23 cellular contexts compared by ENCODE assay signal in genomic region chr14:71487449-71487848, GRCh38.
DNase-seq lines count a peak whose midpoint lies in the region; ATAC-seq, FAIRE-seq and TF ChIP-seq lines count a peak whose summit lies in the region.
"Had no signal": no experiment of that assay in that cellular context is flagged by ENCODE, and none has a peak within 500 bp of the region (broad histone marks: within the 10 kb centered on the region; RNA-seq: fewer than 3 reads in every experiment).

No MANE protein-coding gene starts in this region.

- in situ Hi-C loops in GM12878 (cut with MboI): no loop called here

- POLR2A ChIA-PET in Caco-2 (lab: Charles Lee) (no interaction called here), HEK293 (lab: Yijun Ruan, JAX) (interaction anchor here (0.5 kb wide), 1 partner anchor 64 kb away, joined by 3 read pairs; no protein-coding TSS in a partner anchor), GM12878 (lab: Charles Lee) (interaction anchor here (0.8 to 1.8 kb wide), 5 partner anchors 8 to 67 kb away, joined by 3 to 6 read pairs (median 3); no protein-coding TSS in a partner anchor)

- H4K12ac ChIP-seq in trophoblast cell (ENCODE audit: low read depth, low read length): no peak overlapping the region

- peaks cover 39% of the 10 kb centered on the region for H3K4me1 Mint-ChIP-seq in Caco-2 (ENCODE audit: low read depth, unreplicated experiment)
- peaks cover 11 to 21% of the 10 kb centered on the region in 2 donors for H3K4me1 Mint-ChIP-seq in effector memory CD8-positive, alpha-beta T cell (ENCODE audit: low read depth in 2 of 2)

- H3K9me3 Mint-ChIP-seq in Caco-2 (ENCODE audit: unreplicated experiment): no peaks in the 10 kb centered on the region
- H3K9me3 Mint-ChIP-seq in effector memory CD8-positive, alpha-beta T cell: no peaks in the 10 kb centered on the region
- H3K9me3 Mint-ChIP-seq: activated CD4-positive, alpha-beta memory T cell treated with anti-CD3 and anti-CD28 coated beads for 36 hours; CD8-positive, alpha-beta T cell; mesothelial cell of epicardium; natural killer cell treated with Interleukin-12 subunit alpha and Interleukin-12 subunit beta and Interleukin-15 and Interleukin-18, amount 100 ng/mL, for 72 hours had no signal

- H3K18ac ChIP-seq in trophoblast cell (ENCODE audit: low read length): no peak overlapping the region

- H3K4me3 Mint-ChIP-seq in Caco-2 (ENCODE audit: unreplicated experiment): no peak overlapping the region
- H3K4me3 Mint-ChIP-seq in effector memory CD8-positive, alpha-beta T cell: no peak overlapping the region
- H3K4me3 Mint-ChIP-seq: activated CD4-positive, alpha-beta memory T cell treated with anti-CD3 and anti-CD28 coated beads for 36 hours; CD8-positive, alpha-beta T cell; mesothelial cell of epicardium; natural killer cell treated with Interleukin-12 subunit alpha and Interleukin-12 subunit beta and Interleukin-15 and Interleukin-18, amount 100 ng/mL, for 72 hours had no signal

- TF ChIP-seq RAD21 in GM12878 (IDR thresholded peaks at IDR 0.05; ENCODE audit: insufficient read depth, low read depth, low read length): no peak

- no peaks in the 10 kb centered on the region for H3K9me3 ChIP-seq in Caco-2
- no peaks in the 10 kb centered on the region for H3K9me3 ChIP-seq in HEK293 (ENCODE audit: control insufficient read depth, insufficient read depth, low read depth, low read length)
- H3K9me3 ChIP-seq in GM12878 (replicated peaks; ENCODE audit: control insufficient read depth, insufficient read depth, low read length): no peaks in the 10 kb centered on the region
- H3K9me3 ChIP-seq in trophoblast cell (ENCODE audit: insufficient read depth, low read depth, low read length): no peaks in the 10 kb centered on the region

- no peak for FAIRE-seq in GM12878 (lab: Jason Lieb, UNC)
- FAIRE-seq: G401.6, H1 had no signal

- H3K27ac ChIP-seq in HEK293 (ENCODE audit: extremely low read depth, low read depth, low read length) (no peak overlapping the region), GM12878 (ENCODE audit: control insufficient read depth, insufficient read depth) (peak overlapping the region; percentile 46), trophoblast cell (ENCODE audit: low read depth, low read length) (no peak overlapping the region)

- H4K20me1 ChIP-seq in GM12878 (ENCODE audit: control insufficient read depth, insufficient read depth): no peaks in the 10 kb centered on the region

- ATAC-seq in GM12878 (peak; percentile 67), HG02981 (IDR thresholded peaks at IDR 0.05; ENCODE audit: unreplicated experiment) (no peak)
- ATAC-seq in effector memory CD8-positive, alpha-beta T cell (replicated peaks): no peak
- ATAC-seq: CD8-positive, alpha-beta T cell; natural killer cell treated with Interleukin-12 subunit alpha and Interleukin-12 subunit beta and Interleukin-15 and Interleukin-18, amount 100 ng/mL, for 72 hours; sciatic nerve had no signal

- H3K4me2 ChIP-seq in GM12878 (ENCODE audit: control insufficient read depth, insufficient read depth) (peak overlapping the region; percentile 63), trophoblast cell (ENCODE audit: low read length) (no peak overlapping the region)

- no TSS peak for BruUV-seq in Caco-2 (replicated peaks; lab: Mats Ljungman, UMichigan)
- BruUV-seq in GM12878 (replicated peaks; lab: Mats Ljungman, UMichigan): no TSS peak

- SMC1A ChIA-PET in GM12878 (lab: Charles Lee; ENCODE audit: uncharacterized antibody, unreplicated experiment): interaction anchor here (0.7 to 5.6 kb wide), 16 partner anchors 8 to 163 kb away, joined by 3 to 42 read pairs (median 4); no protein-coding TSS in a partner anchor

- H3K27me3 Mint-ChIP-seq in Caco-2 (ENCODE audit: insufficient read depth, unreplicated experiment): no peaks in the 10 kb centered on the region
- no peaks in the 10 kb centered on the region for H3K27me3 Mint-ChIP-seq in effector memory CD8-positive, alpha-beta T cell
- H3K27me3 Mint-ChIP-seq: activated CD4-positive, alpha-beta memory T cell treated with anti-CD3 and anti-CD28 coated beads for 36 hours; natural killer cell treated with Interleukin-12 subunit alpha and Interleukin-12 subunit beta and Interleukin-15 and Interleukin-18, amount 100 ng/mL, for 72 hours had no signal

- H2BK12ac ChIP-seq in trophoblast cell (ENCODE audit: low read length): no peak overlapping the region

- H3K79me1 ChIP-seq in trophoblast cell (ENCODE audit: low read length): no peaks in the 10 kb centered on the region

- H2BK120ac ChIP-seq in trophoblast cell (ENCODE audit: insufficient read depth, low read length, poor library complexity): no peak overlapping the region

- H3K36me3 ChIP-seq in Caco-2 (ENCODE audit: control insufficient read depth, insufficient read depth, low read length) (no peaks in the 10 kb centered on the region; the same call in 1 of the 2 replicates), HEK293 (ENCODE audit: control insufficient read depth in 2 of 2, insufficient read depth in 1 of 2, low read length in 2 of 2) (no peaks in the 10 kb centered on the region), GM12878 (ENCODE audit: control insufficient read depth in 2 of 2, insufficient read depth in 2 of 2, low read length in 1 of 2) (peaks cover 2 to 10% of the 10 kb centered on the region in 2 experiments; a peak in 3 of 4 replicates), trophoblast cell (ENCODE audit: control insufficient read depth in 1 of 2, insufficient read depth in 2 of 2, low read length in 2 of 2) (peaks cover 0 to 2% of the 10 kb centered on the region in 2 experiments)

- H3K4me3 ChIP-seq in Caco-2 (ENCODE audit: low read depth, low read length) (no peak overlapping the region), HEK293 (ENCODE audit: low read depth, low read length) (no peak overlapping the region), GM12878 (no peak overlapping the region), trophoblast cell (ENCODE audit: low read depth, low read length) (no peak overlapping the region)

- H3K27me3 ChIP-seq in Caco-2 (replicated peaks; ENCODE audit: control insufficient read depth, insufficient read depth, low read length): no peaks in the 10 kb centered on the region
- no peaks in the 10 kb centered on the region for H3K27me3 ChIP-seq in GM12878 (replicated peaks in 1 of 2; ENCODE audit: control insufficient read depth in 2 of 2, insufficient read depth in 2 of 2, low read length in 1 of 2)
- H3K27me3 ChIP-seq in trophoblast cell (ENCODE audit: insufficient read depth, low read length): no peaks in the 10 kb centered on the region

- no peak for TF ChIP-seq POLR2A in GM12878 (IDR thresholded peaks at IDR 0.05; ENCODE audit: low read depth, low read length)

- DNase-seq in Caco-2: no peak
- DNase-seq in GM12878 (ENCODE audit: low read depth, low spot score): no peak
- no peak for DNase-seq in trophoblast cell
- DNase-seq in effector memory CD8-positive, alpha-beta T cell: no peak
- DNase-seq in stimulated activated CD4-positive, alpha-beta T cell treated with anti-CD3 and anti-CD28 coated beads, Interleukin-2, amount 100 ng/mL, for 48 hours: no peak
- DNase-seq in medulla oblongata (ENCODE audit: extremely low spot score): no peak
- DNase-seq: activated CD4-positive, alpha-beta memory T cell treated with anti-CD3 and anti-CD28 coated beads for 36 hours; activated CD4-positive, CD25-positive, alpha-beta regulatory T cell; activated gamma-delta T cell; amygdala; CD8-positive, alpha-beta T cell; head of caudate nucleus; KG1; NCI-H524; posterior cingulate gyrus; T1000 had no signal

- CTCF ChIA-PET in Caco-2 (lab: Charles Lee): no interaction called here
- CTCF ChIA-PET in HEK293 (lab: Yijun Ruan, JAX): no interaction called here
- CTCF ChIA-PET in GM12878 (lab: Yijun Ruan, JAX): interaction anchor here (0.9 kb wide), 1 partner anchor 12 kb away, joined by 3 read pairs; no protein-coding TSS in a partner anchor

- H2BK5ac ChIP-seq in trophoblast cell (ENCODE audit: low read depth, low read length, poor library complexity): no peak overlapping the region

- no peak overlapping the region for H3K14ac ChIP-seq in trophoblast cell (ENCODE audit: low read length)

- H3K9ac ChIP-seq in GM12878 (ENCODE audit: control insufficient read depth, insufficient read depth, low read length) (no peak overlapping the region; the same call in 1 of the 2 replicates), trophoblast cell (ENCODE audit: low read length) (no peak overlapping the region)

- no peak overlapping the region for H4K91ac ChIP-seq in trophoblast cell (ENCODE audit: low read depth, low read length)

- RAD21 ChIA-PET in GM12878 (lab: Charles Lee; ENCODE audit: unreplicated experiment): interaction anchor here (0.8 to 2.3 kb wide), 9 partner anchors 10 to 88 kb away, joined by 3 to 10 read pairs (median 5); no protein-coding TSS in a partner anchor

- H3K79me2 ChIP-seq in GM12878 (ENCODE audit: control insufficient read depth, insufficient read depth, low read length) (peaks cover 18% of the 10 kb centered on the region), trophoblast cell (ENCODE audit: control insufficient read depth, insufficient read depth, low read length, poor library complexity) (peaks cover 2% of the 10 kb centered on the region)

- no peak for TF ChIP-seq EP300 in GM12878 (IDR thresholded peaks at IDR 0.05; ENCODE audit: borderline replicate concordance in 1 of 2, control insufficient read depth in 1 of 2, low read depth in 2 of 2, low read length in 2 of 2)

- H2AK5ac ChIP-seq in trophoblast cell (ENCODE audit: low read length): no peak overlapping the region

- no peak for TF ChIP-seq CTCF in Caco-2 (IDR thresholded peaks at IDR 0.05; ENCODE audit: insufficient read depth in 1 of 2, low read depth in 1 of 2, low read length in 1 of 2, severe bottlenecking in 1 of 2, unreplicated experiment in 1 of 2)
- no peak for TF ChIP-seq CTCF in HEK293 (tag by site-specific recombination; IDR thresholded peaks at IDR 0.05)
- no peak for TF ChIP-seq CTCF in GM12878 (IDR thresholded peaks at IDR 0.05 in 2 of 3, conservative IDR thresholded peaks at IDR 0.05 in 1 of 3; ENCODE audit: control insufficient read depth in 2 of 3, extremely low read depth in 1 of 3, insufficient read depth in 1 of 3, low read depth in 3 of 3, low read length in 3 of 3)

- H3K4ac ChIP-seq in trophoblast cell (ENCODE audit: low read depth, low read length): no peak overlapping the region

- H3K4me1 ChIP-seq in Caco-2: peaks cover 31% of the 10 kb centered on the region
- peaks cover 6% of the 10 kb centered on the region for H3K4me1 ChIP-seq in HEK293 (ENCODE audit: control insufficient read depth, insufficient read depth, low read length)
- peaks cover 17% of the 10 kb centered on the region for H3K4me1 ChIP-seq in GM12878 (ENCODE audit: control insufficient read depth, insufficient read depth, low read length)
- peaks cover 0 to 2% of the 10 kb centered on the region in 2 experiments for H3K4me1 ChIP-seq in trophoblast cell (ENCODE audit: control insufficient read depth in 1 of 2, insufficient read depth in 2 of 2, low read length in 2 of 2)

- peak overlapping the region; percentile 11 for H3K27ac Mint-ChIP-seq in Caco-2 (ENCODE audit: unreplicated experiment)
- H3K27ac Mint-ChIP-seq in effector memory CD8-positive, alpha-beta T cell: no peak overlapping the region
- H3K27ac Mint-ChIP-seq: activated CD4-positive, alpha-beta memory T cell treated with anti-CD3 and anti-CD28 coated beads for 36 hours; CD8-positive, alpha-beta T cell; mesothelial cell of epicardium; natural killer cell treated with Interleukin-12 subunit alpha and Interleukin-12 subunit beta and Interleukin-15 and Interleukin-18, amount 100 ng/mL, for 72 hours had no signal

- H3K23ac ChIP-seq in trophoblast cell (ENCODE audit: low read length): peak overlapping the region; percentile 22

- H4K8ac ChIP-seq in trophoblast cell (ENCODE audit: low read depth, low read length): no peak overlapping the region

- H2AFZ ChIP-seq in GM12878 (ENCODE audit: control insufficient read depth, low read depth, low read length): no peak overlapping the region
- no peak overlapping the region for H2AFZ ChIP-seq in trophoblast cell (ENCODE audit: insufficient read depth, low read length, poor library complexity)

- H3K36me3 Mint-ChIP-seq in Caco-2 (ENCODE audit: insufficient read depth, unreplicated experiment): peaks cover 5% of the 10 kb centered on the region
- peaks cover 7% of the 10 kb centered on the region for H3K36me3 Mint-ChIP-seq in effector memory CD8-positive, alpha-beta T cell (ENCODE audit: insufficient read depth)
- H3K36me3 Mint-ChIP-seq: mesothelial cell of epicardium; natural killer cell treated with Interleukin-12 subunit alpha and Interleukin-12 subunit beta and Interleukin-15 and Interleukin-18, amount 100 ng/mL, for 72 hours had no signal

- intact Hi-C loops in Caco-2 (cut with micrococcal nuclease; ENCODE audit: unreplicated experiment): no loop called here
- intact Hi-C loops in GM12878 (cut with micrococcal nuclease; ENCODE audit: unreplicated experiment): no loop called here
